11 cellular contexts compared by ENCODE assay signal in genomic region chr12:53071591-53072551, GRCh38. TPM values are rescaled to one million over a fixed set of nuclear protein-coding genes. Genes with fewer than 3 reads are reported as not detected.
A peak's percentile ranks its signal among the peaks of the same experiment; 100 is the strongest.
DNase-seq lines count a peak whose midpoint lies in the region; ATAC-seq and TF ChIP-seq lines count a peak whose summit lies in the region.
"Had no signal": no experiment of that assay in that cellular context is flagged by ENCODE, and none has a peak within 500 bp of the region (broad histone marks: within the 10 kb centered on the region; RNA-seq: fewer than 3 reads in every experiment).

No MANE protein-coding gene starts in this region.

- H3K36me3 ChIP-seq in mesodermal cell (ENCODE audit: control insufficient read depth, insufficient read depth, low read length) (peaks cover 33% of the 10 kb centered on the region), upper lobe of right lung (peaks cover 37% of the 10 kb centered on the region), OCI-LY7 (ENCODE audit: insufficient read depth, low read length) (peaks cover 36% of the 10 kb centered on the region)

- H3K4me1 ChIP-seq in mesodermal cell (ENCODE audit: control insufficient read depth, insufficient read depth, low read length, poor library complexity, severe bottlenecking), result peaks cover 35% of the 10 kb centered on the region
- H3K4me1 ChIP-seq in upper lobe of right lung, result peaks cover 41% of the 10 kb centered on the region
- H3K4me1 ChIP-seq in OCI-LY7 (ENCODE audit: insufficient read depth, low read length, poor library complexity, severe bottlenecking), result no peaks in the 10 kb centered on the region

- WGBS in mesodermal cell (ENCODE audit: insufficient coverage in 2 of 2), 2 experiments, result 53 to 64% methylated on average over 8 to 9 of the region's 11 CpGs

- H2AFZ ChIP-seq in OCI-LY7 (ENCODE audit: low read length), result no peak overlapping the region

- H3K4me2 ChIP-seq in OCI-LY7 (ENCODE audit: low read length), result no peak overlapping the region

- H3K4me3 ChIP-seq in mesodermal cell (ENCODE audit: extremely low read depth, insufficient read depth, low read length, poor library complexity, severe bottlenecking) (no peak overlapping the region), upper lobe of right lung (no peak overlapping the region), OCI-LY7 (ENCODE audit: low read depth, low read length, poor library complexity, severe bottlenecking) (no peak overlapping the region)

- no peaks in the 10 kb centered on the region for H4K20me1 ChIP-seq in OCI-LY7 (ENCODE audit: insufficient read depth, low read length)

- H3K79me2 ChIP-seq in OCI-LY7 (ENCODE audit: insufficient read depth, low read depth, low read length), result no peaks in the 10 kb centered on the region

- no peaks in the 10 kb centered on the region for H3K27me3 ChIP-seq in upper lobe of right lung

- no peaks in the 10 kb centered on the region for H3K9me3 ChIP-seq in mesodermal cell (ENCODE audit: control insufficient read depth, low read length)
- H3K9me3 ChIP-seq in upper lobe of right lung, result no peaks in the 10 kb centered on the region
- no peaks in the 10 kb centered on the region for H3K9me3 ChIP-seq in OCI-LY7 (ENCODE audit: low read length)

- H3K27me3 Mint-ChIP-seq in activated T-cell treated with anti-CD3 and anti-CD28 coated beads, Interleukin-2, amount 50 U/mL, for 72 hours (ENCODE audit: low read depth), result no peaks in the 10 kb centered on the region
- H3K27me3 Mint-ChIP-seq: CD4-positive, CD25-positive, alpha-beta regulatory T cell had no signal

- H3K4me3 Mint-ChIP-seq in activated T-cell treated with anti-CD3 and anti-CD28 coated beads, Interleukin-2, amount 50 U/mL, for 72 hours, result no peak overlapping the region

- H3K27ac ChIP-seq in mesodermal cell (ENCODE audit: low read depth, low read length, severe bottlenecking), result peak overlapping the region; percentile 53
- H3K27ac ChIP-seq in upper lobe of right lung, result peak overlapping the region; percentile 74
- H3K27ac ChIP-seq in OCI-LY7 (ENCODE audit: low read depth, low read length, poor library complexity, severe bottlenecking), result no peak overlapping the region

- peak; percentile 7 for TF ChIP-seq CTCF in upper lobe of right lung (IDR thresholded peaks at IDR 0.05)
- no peak for TF ChIP-seq CTCF in OCI-LY7 (conservative IDR thresholded peaks at IDR 0.05; ENCODE audit: low read length)

- no peak for DNase-seq in activated T-cell treated with anti-CD3 and anti-CD28 coated beads, Interleukin-2, amount 50 U/mL, for 72 hours
- DNase-seq in activated T-cell treated with anti-CD3 and anti-CD28 coated beads for 4 hours (no peak), ecto neural progenitor cell (ENCODE audit: low spot score) (peak; percentile 68), upper lobe of right lung (peak; percentile 69), OCI-LY7 (ENCODE audit: low spot score) (no peak), NOMO-1 treated with dmso at 0.1 percent for 144 hours (lab: John Stamatoyannopoulos, UW; ENCODE audit: unreplicated experiment) (no peak), left colon (no peak)
- DNase-seq: CD4-positive, CD25-positive, alpha-beta regulatory T cell; KG1; T1000 had no signal

- peaks cover 19% of the 10 kb centered on the region for H3K4me1 Mint-ChIP-seq in activated T-cell treated with anti-CD3 and anti-CD28 coated beads, Interleukin-2, amount 50 U/mL, for 72 hours (ENCODE audit: low read depth)

- peak overlapping the region; percentile 18 for H3K27ac Mint-ChIP-seq in activated T-cell treated with anti-CD3 and anti-CD28 coated beads, Interleukin-2, amount 50 U/mL, for 72 hours

- POLR2A ChIA-PET in OCI-LY7 (lab: Charles Lee), result interaction anchor here (0.6 to 1.4 kb wide), 3 partner anchors 12 to 31 kb away, joined by 3 to 7 read pairs (median 4); partner anchors contain the start of gene SOAT2

- peaks cover 0 to 3% of the 10 kb centered on the region in 2 donors for H3K36me3 Mint-ChIP-seq in activated T-cell treated with anti-CD3 and anti-CD28 coated beads, Interleukin-2, amount 50 U/mL, for 72 hours (ENCODE audit: insufficient read depth in 2 of 2)

- no peak for ATAC-seq in activated T-cell treated with anti-CD3 and anti-CD28 coated beads, Interleukin-2, amount 50 U/mL, for 72 hours (replicated peaks in 1 of 2)
- no peak for ATAC-seq in upper lobe of right lung
- ATAC-seq in left colon, result no peak

- BruUV-seq in OCI-LY7 (replicated peaks; lab: Mats Ljungman, UMichigan), result no TSS peak

- no peaks in the 10 kb centered on the region for H3K9me3 Mint-ChIP-seq in activated T-cell treated with anti-CD3 and anti-CD28 coated beads, Interleukin-2, amount 50 U/mL, for 72 hours
- H3K9me3 Mint-ChIP-seq: CD4-positive, CD25-positive, alpha-beta regulatory T cell had no signal

- no peaks in the 10 kb centered on the region for H3K9me2 ChIP-seq in OCI-LY7 (ENCODE audit: insufficient read depth, low read length)

- intact Hi-C loops in upper lobe of right lung (cut with DNase I) (no loop called here), OCI-LY7 (cut with micrococcal nuclease; ENCODE audit: unreplicated experiment) (no loop called here), left colon (cut with DNase I, micrococcal nuclease) (no loop called here)

- CTCF ChIA-PET in OCI-LY7 (lab: Charles Lee; ENCODE audit: unreplicated experiment), result interaction anchor here (0.6 kb wide), 1 partner anchor 10 kb away, joined by 13 read pairs; no protein-coding TSS in a partner anchor

RNA-seq across cellular contexts. Expression of gene SPRYD3, which starts 7.3 kb away (rescaled TPM):
- 10 to 100 TPM; 30.0 to 31.5 TPM for total RNA-seq in activated T-cell treated with anti-CD3 and anti-CD28 coated beads, Interleukin-2, amount 50 U/mL, for 72 hours
- 9.6 TPM for polyA plus RNA-seq in mesodermal cell (2013, experiment 1 of 2)
- polyA plus RNA-seq in mesodermal cell (2013, experiment 2 of 2), result 7.3 TPM
- total RNA-seq in upper lobe of right lung (50.4 TPM), OCI-LY7 (2022) (17.2 and 20.5 TPM in 2 replicates), left colon (10 to 100 TPM; 30.7 to 34.9 TPM)
- 7.3 and 10.9 TPM in 2 replicates for total RNA-seq in OCI-LY7 (2014; rRNA removed; shearing (Covaris generic))

RNA-seq across cellular contexts. Expression of gene TNS2, which starts 22.0 kb away (rescaled TPM):
- 1 to 10 TPM; 1.5 to 2.6 TPM for total RNA-seq in activated T-cell treated with anti-CD3 and anti-CD28 coated beads, Interleukin-2, amount 50 U/mL, for 72 hours
- polyA plus RNA-seq in mesodermal cell (2013, experiment 1 of 2), result 30.9 TPM
- 19.3 TPM for polyA plus RNA-seq in mesodermal cell (2013, experiment 2 of 2)
- total RNA-seq in upper lobe of right lung, result 232 TPM
- 0.25 TPM in 1 of 2 replicates, not detected in the other for total RNA-seq in OCI-LY7 (2014; rRNA removed; shearing (Covaris generic))
- 1.3 and 1.6 TPM in 2 replicates for total RNA-seq in OCI-LY7 (2022)
- total RNA-seq in left colon, result 10 to 100 TPM; 31.4 to 35.6 TPM

RNA-seq across cellular contexts. Expression of gene IGFBP6, which starts 25.6 kb away (rescaled TPM):
- 1 to 10 TPM; 5.7 to 9.2 TPM for total RNA-seq in activated T-cell treated with anti-CD3 and anti-CD28 coated beads, Interleukin-2, amount 50 U/mL, for 72 hours
- 26.4 TPM for polyA plus RNA-seq in mesodermal cell (2013, experiment 1 of 2)
- 25.5 TPM for polyA plus RNA-seq in mesodermal cell (2013, experiment 2 of 2)
- 34.6 TPM for total RNA-seq in upper lobe of right lung
- not detected in 2 replicates for total RNA-seq in OCI-LY7 (2014; rRNA removed; shearing (Covaris generic))
- 1.2 and 2.9 TPM in 2 replicates for total RNA-seq in OCI-LY7 (2022)
- 10 to 100 TPM; 16.9 to 24.5 TPM for total RNA-seq in left colon
- total RNA-seq: CD4-positive, CD25-positive, alpha-beta regulatory T cell had no signal

RNA-seq across cellular contexts. Expression of gene SOAT2, which starts 31.4 kb away (rescaled TPM):
- 1 to 10 TPM; 2.2 to 7.9 TPM for total RNA-seq in activated T-cell treated with anti-CD3 and anti-CD28 coated beads, Interleukin-2, amount 50 U/mL, for 72 hours
- not detected for polyA plus RNA-seq in mesodermal cell (2013, experiment 1 of 2)
- not detected for polyA plus RNA-seq in mesodermal cell (2013, experiment 2 of 2)
- total RNA-seq in upper lobe of right lung (not detected), OCI-LY7 (2022) (1.2 and 1.8 TPM in 2 replicates), left colon (not detected)
- total RNA-seq in OCI-LY7 (2014; rRNA removed; shearing (Covaris generic)), result 0.06 and 0.08 TPM in 2 replicates
- polyA plus RNA-seq: CD4-positive, CD25-positive, alpha-beta regulatory T cell had no signal

Comparison
In these comparisons a context has a peak if more than half of its experiments do, and no peak if none do; other contexts are left out.
1. DNase-seq: peak in ecto neural progenitor cell (single experiment) and upper lobe of right lung (single experiment); none in activated T-cell treated with anti-CD3 and anti-CD28 coated beads, Interleukin-2, amount 50 U/mL, for 72 hours (0 of 2), activated T-cell treated with anti-CD3 and anti-CD28 coated beads for 4 hours (single experiment), OCI-LY7 (single experiment), NOMO-1 treated with dmso at 0.1 percent for 144 hours (single experiment) and left colon (0 of 2).
2. RNA of gene TNS2, which starts 22.0 kb away (total RNA-seq): 232 TPM in upper lobe of right lung (single experiment) and 31.4 to 35.6 TPM in left colon; 1.5 to 2.6 TPM in activated T-cell treated with anti-CD3 and anti-CD28 coated beads, Interleukin-2, amount 50 U/mL, for 72 hours and 0.25 to 1.6 TPM in OCI-LY7; every median in the first group is over 4 times any median in the second.